Comparison of ENCODE assay signal across 11 cellular contexts in the genomic region with DNA sequence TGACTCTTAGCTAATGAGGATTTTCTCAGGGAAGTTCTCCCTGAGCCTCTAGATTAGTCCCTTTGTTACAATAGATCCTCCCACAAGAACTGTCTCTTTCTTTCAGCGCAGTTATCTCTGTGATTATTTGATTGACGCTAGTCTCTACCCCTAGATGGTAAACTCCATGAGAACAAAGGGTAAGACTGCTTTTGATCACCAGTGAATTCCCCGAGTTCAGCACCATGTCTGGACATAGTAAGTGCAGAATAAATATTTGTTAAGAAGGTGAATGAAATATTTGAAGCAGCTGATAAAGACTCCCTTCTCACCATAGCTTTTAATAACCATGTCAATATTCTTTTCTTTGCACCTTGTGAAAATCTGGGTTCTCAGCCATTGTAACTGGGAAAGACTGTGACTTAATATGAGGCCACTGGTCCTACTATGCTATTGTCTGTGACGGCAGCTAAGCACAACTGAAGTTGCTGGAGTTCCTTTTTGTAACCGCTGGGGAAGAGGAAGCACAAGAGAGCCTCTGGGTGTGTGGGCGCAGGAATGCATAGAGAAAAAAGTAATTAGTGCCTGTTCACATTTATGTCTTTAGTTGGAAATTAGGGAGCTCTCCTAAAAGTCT.
DNase-seq lines count a peak whose midpoint lies in the region; ATAC-seq, FAIRE-seq and TF ChIP-seq lines count a peak whose summit lies in the region.
"Had no signal": no experiment of that assay in that cellular context is flagged by ENCODE, and none has a peak within 500 bp of the region (broad histone marks: within the 10 kb centered on the region; RNA-seq: fewer than 3 reads in every experiment).

No MANE protein-coding gene starts in this region.

- peak; percentile 67 to 80 for TF ChIP-seq RAD21 in K562 (CRISPR knock-in tag; conservative IDR thresholded peaks at IDR 0.05 in 1 of 2, IDR thresholded peaks at IDR 0.05 in 1 of 2)

- no TSS peak for BruUV-seq in K562 (replicated peaks; lab: Mats Ljungman, UMichigan)

- no peaks in the 10 kb centered on the region for H3K36me3 ChIP-seq in K562 (ENCODE audit: control insufficient read depth, insufficient read depth, low read length)
- H3K36me3 ChIP-seq in H7 (replicated peaks; ENCODE audit: control insufficient read depth, insufficient read depth, low read length): no peaks in the 10 kb centered on the region; the same call in 1 of the 2 replicates

- peak overlapping the region in 1 of 2 experiments; percentile 69; a peak in 2 of 4 replicates for H3K9ac ChIP-seq in K562 (ENCODE audit: insufficient read depth in 1 of 2, low read depth in 2 of 2, low read length in 2 of 2)

- 0 out of 2 replicates have a peak, but pooled peaks cover 14% of the 10 kb centered on the region for H3K9me3 ChIP-seq in K562 (replicated peaks; ENCODE audit: control insufficient read depth, insufficient read depth, low read depth, low read length)

- DNase-seq in GM12864 (ENCODE audit: low read depth) (no peak), NOMO-1 (lab: John Stamatoyannopoulos, UW; ENCODE audit: unreplicated experiment in 2 of 2) (peak; percentile 68 to 81), K562 (ENCODE audit: extremely low read depth in 1 of 4, low spot score in 3 of 4) (peak; percentile 49 to 86 (median 55)), nephron progenitor cell (no peak), NCI-H524 treated with DMSO at 0.1 percent for 48 hours (lab: John Stamatoyannopoulos, UW) (no peak), GM20000 (ENCODE audit: low spot score) (no peak), H7 (no peak)
- no peak for DNase-seq in activated CD8-positive, alpha-beta memory T cell treated with anti-CD3 and anti-CD28 coated beads, Interleukin-2, amount 50 U/mL, for 48 hours
- DNase-seq: activated B cell treated with CpG ODN at 0.5 μM for 24 hours, aorta, NCI-H2227 treated with DMSO at 0.1 percent for 48 hours had no signal

- no peak for TF ChIP-seq POLR2A in K562 (conservative IDR thresholded peaks at IDR 0.05)

- peak overlapping the region; percentile 37 for H3K4me3 Mint-ChIP-seq in nephron progenitor cell
- H3K4me3 Mint-ChIP-seq: activated B cell treated with CpG ODN at 0.5 μM for 24 hours had no signal

- peaks cover 27 to 50% of the 10 kb centered on the region in 2 experiments for H3K4me1 ChIP-seq in K562 (replicated peaks in 1 of 2; ENCODE audit: control insufficient read depth in 2 of 2, insufficient read depth in 2 of 2, low read length in 2 of 2)

- TF ChIP-seq CTCF in GM12864 (IDR thresholded peaks at IDR 0.05; ENCODE audit: low read depth, low read length, missing control alignments) (peak; percentile 13), K562 (IDR thresholded peaks at IDR 0.05 in 2 of 3, conservative IDR thresholded peaks at IDR 0.05 in 1 of 3; ENCODE audit: insufficient read depth in 2 of 3, low read depth in 1 of 3, low read length in 3 of 3) (peak; percentile 42 to 55 (median 48)), nephron progenitor cell (IDR thresholded peaks at IDR 0.05) (no peak), GM20000 (IDR thresholded peaks at IDR 0.05; ENCODE audit: extremely low read depth, missing control alignments) (no peak)

- H3K4me1 Mint-ChIP-seq in nephron progenitor cell: peaks cover 24% of the 10 kb centered on the region

- H3K27ac Mint-ChIP-seq in nephron progenitor cell: no peak overlapping the region
- H3K27ac Mint-ChIP-seq: activated B cell treated with CpG ODN at 0.5 μM for 24 hours had no signal

- no peaks in the 10 kb centered on the region for H3K9me1 ChIP-seq in K562 (ENCODE audit: control insufficient read depth, insufficient read depth, low read length)

- no peaks in the 10 kb centered on the region for H3K79me2 ChIP-seq in K562 (ENCODE audit: control insufficient read depth, insufficient read depth, low read length)

- H2AFZ ChIP-seq in K562 (ENCODE audit: low read depth, low read length): peak overlapping the region; percentile 89

- in situ Hi-C loops in K562 (cut with MboI): loop anchor here (5.0 kb wide), 2 partner anchors 212 to 382 kb away; a partner anchor contains a TSS

- H3K27me3 ChIP-seq in K562 (ENCODE audit: control insufficient read depth in 2 of 2, insufficient read depth in 2 of 2, low read length in 2 of 2): no peaks in the 10 kb centered on the region
- no peaks in the 10 kb centered on the region for H3K27me3 ChIP-seq in H7 (ENCODE audit: control insufficient read depth, insufficient read depth, low read length)

- peak overlapping the region; percentile 33 for H3K4me2 ChIP-seq in K562 (ENCODE audit: insufficient read depth, low read length)

- intact Hi-C loops in K562 (cut with micrococcal nuclease): loop anchor here (1.0 to 5.0 kb wide), 4 partner anchors 11 to 402 kb away; a partner anchor contains a TSS

- peak; percentile 29 for FAIRE-seq in K562 (lab: Jason Lieb, UNC)

- TF ChIP-seq EP300 in K562 (IDR thresholded peaks at IDR 0.05; ENCODE audit: low read length): peak; percentile 60

- H4K20me1 ChIP-seq in K562 (replicated peaks; ENCODE audit: control insufficient read depth, insufficient read depth, low read length): no peaks in the 10 kb centered on the region

- CTCF ChIA-PET in K562 (lab: Yijun Ruan, JAX; ENCODE audit: low intra/inter-chr PET ratio): interaction anchor here (2.5 to 4.6 kb wide), 2 partner anchors 70 to 383 kb away, joined by 16 to 83 read pairs; no protein-coding TSS in a partner anchor

- peak; percentile 74 for ATAC-seq in K562

- no peaks in the 10 kb centered on the region for H3K27me3 Mint-ChIP-seq in nephron progenitor cell (ENCODE audit: low read depth, poor library complexity)
- H3K27me3 Mint-ChIP-seq: activated B cell treated with CpG ODN at 0.5 μM for 24 hours had no signal

- peak overlapping the region; percentile 73 for H3K27ac ChIP-seq in K562 (ENCODE audit: extremely low read depth, low read depth, low read length)

- no peak overlapping the region for H3K4me3 ChIP-seq in GM12864 (ENCODE audit: low read depth, low read length)
- H3K4me3 ChIP-seq in K562: no peak overlapping the region
- no peak overlapping the region for H3K4me3 ChIP-seq in H7 (ENCODE audit: insufficient read depth, low read depth, low read length)

- POLR2A ChIA-PET in K562 (lab: Yijun Ruan, JAX): interaction anchor here (0.9 to 9.1 kb wide), 13 partner anchors 9 to 403 kb away, joined by 3 to 109 read pairs (median 19); a partner anchor contains a TSS

- 10% methylated on average over 6 of the region's 6 CpGs for WGBS in K562 (ENCODE audit: insufficient coverage, low coverage, missing lambda C conversion rate)

- peaks cover 32% of the 10 kb centered on the region for H3K9me3 Mint-ChIP-seq in nephron progenitor cell
- H3K9me3 Mint-ChIP-seq: activated B cell treated with CpG ODN at 0.5 μM for 24 hours had no signal

- peaks cover 9% of the 10 kb centered on the region for H3K36me3 Mint-ChIP-seq in nephron progenitor cell (ENCODE audit: low read depth)

TF ChIP-seq in K562, 482 proteins besides CTCF, POLR2A, EP300 and RAD21 (continues in another document):
- no peak for TF ChIP-seq EZH2 (IDR thresholded peaks at IDR 0.05; ENCODE audit: borderline replicate concordance, low read depth, low read length)
- TF ChIP-seq SAP30 (IDR thresholded peaks at IDR 0.05; ENCODE audit: borderline replicate concordance, insufficient read depth, low read depth, low read length, poor library complexity, severe bottlenecking): no peak
- 0 out of 2 replicates have a peak, but pooled peaks have one; percentile 12 for TF ChIP-seq NFE2 (IDR thresholded peaks at IDR 0.05; ENCODE audit: low read depth)
- TF ChIP-seq SIN3B (IDR thresholded peaks at IDR 0.05; ENCODE audit: low read depth): no peak

Comparison
In these comparisons a context has a peak if more than half of its experiments do, and no peak if none do; other contexts are left out.
1. DNase-seq: peak in NOMO-1 (2 of 2) and K562 (4 of 4); none in GM12864 (single experiment), nephron progenitor cell (single experiment), activated CD8-positive, alpha-beta memory T cell treated with anti-CD3 and anti-CD28 coated beads, Interleukin-2, amount 50 U/mL, for 48 hours (single experiment), NCI-H524 treated with DMSO at 0.1 percent for 48 hours (single experiment), GM20000 (single experiment) and H7 (single experiment).
2. CTCF ChIP-seq: peak in GM12864 (single experiment) and K562 (3 of 3); none in nephron progenitor cell (single experiment) and GM20000 (single experiment).